ENCODE assay signal across 15 cellular contexts in the genomic region with DNA sequence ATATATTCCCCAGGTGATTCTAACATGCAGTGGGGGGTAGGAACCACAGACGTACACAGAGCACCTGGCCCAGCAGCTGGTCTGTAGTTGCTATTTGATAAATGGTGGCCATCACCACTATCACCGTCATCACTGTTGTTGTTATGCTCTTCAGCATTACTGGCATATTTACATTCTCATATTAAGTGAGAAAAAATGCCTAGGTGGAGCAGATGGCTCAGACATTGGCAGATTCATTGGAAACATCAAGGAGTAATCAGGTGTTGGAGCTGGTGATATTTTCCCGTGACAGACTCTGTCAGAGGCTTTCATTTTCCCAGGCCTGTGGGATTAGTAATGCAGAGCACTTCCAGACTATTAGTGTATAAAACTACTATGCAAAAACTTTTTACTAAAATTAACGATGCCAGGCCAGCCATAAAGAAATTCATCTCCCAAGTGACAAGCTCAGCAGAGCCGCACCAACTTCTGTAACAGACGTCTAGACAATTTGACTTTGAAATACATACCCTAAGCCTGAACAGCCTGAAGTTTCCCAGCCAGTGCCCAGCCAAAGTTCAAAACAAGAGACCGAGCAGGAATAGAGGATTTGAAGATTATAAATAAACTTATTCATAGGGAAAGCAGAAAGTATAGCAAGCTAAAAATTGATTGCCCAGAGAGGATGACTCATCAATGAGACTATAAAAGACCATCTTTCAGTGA.
DNase-seq lines count a peak whose midpoint lies in the region; ATAC-seq and TF ChIP-seq lines count a peak whose summit lies in the region.
"Had no signal": no experiment of that assay in that cellular context is flagged by ENCODE, and none has a peak within 500 bp of the region (broad histone marks: within the 10 kb centered on the region; RNA-seq: fewer than 3 reads in every experiment).

No MANE protein-coding gene starts in this region.

- ATAC-seq in HG02970 (IDR thresholded peaks at IDR 0.05; ENCODE audit: low FRiP score, unreplicated experiment) (no peak), left lobe of liver (no peak), GM19467 (IDR thresholded peaks at IDR 0.05; ENCODE audit: unreplicated experiment) (no peak)
- ATAC-seq: activated T-helper 17 cell treated with anti-CD3 and anti-CD28 coated beads, Interleukin-2, amount 50 U/mL, for 72 hours; stimulated activated memory B cell treated with anti-CD40 and anti-IgM and Interleukin-4, amounts not matched to agents 10 μg/mL and 1 μg/mL and 100 μg/mL, for 72 hours had no signal

- H3K36me3 ChIP-seq in WERI-Rb-1, result no peaks in the 10 kb centered on the region
- H3K36me3 ChIP-seq in neuron (ENCODE audit: insufficient read depth, low read length), result no peaks in the 10 kb centered on the region
- H3K36me3 ChIP-seq: BLaER1, brain microvascular endothelial cell had no signal

- H3K4me3 ChIP-seq in WERI-Rb-1 (ENCODE audit: low read depth, low read length) (no peak overlapping the region), neuron (ENCODE audit: low read length) (peak overlapping the region; percentile 12)
- H3K4me3 ChIP-seq: BLaER1 had no signal

- H2AFZ ChIP-seq in neuron (ENCODE audit: low read depth, low read length), result peak overlapping the region; percentile 20

- DNase-seq in DMS53 (lab: John Stamatoyannopoulos, UW) (peak; percentile 98), NCI-H146 (lab: John Stamatoyannopoulos, UW) (peak; percentile 88), WERI-Rb-1 (no peak), left lobe of liver (ENCODE audit: low spot score) (no peak), caudate nucleus (lab: John Stamatoyannopoulos, UW) (no peak)
- DNase-seq: activated CD4-positive, alpha-beta T cell treated with anti-CD3 and anti-CD28 coated beads for 48 hours; brain microvascular endothelial cell; kidney glomerular epithelial cell; stimulated activated CD4-positive, alpha-beta T cell treated with anti-CD3 and anti-CD28 coated beads, Interleukin-2, amount 100 ng/mL, for 24 hours had no signal

- H3K27me3 ChIP-seq in WERI-Rb-1 (ENCODE audit: insufficient read depth, low read depth, severe bottlenecking) (no peaks in the 10 kb centered on the region), neuron (ENCODE audit: insufficient read depth, low read length) (no peaks in the 10 kb centered on the region)
- H3K27me3 ChIP-seq: BLaER1, brain microvascular endothelial cell had no signal

- no peaks in the 10 kb centered on the region for H3K9me3 ChIP-seq in WERI-Rb-1 (ENCODE audit: severe bottlenecking)
- H3K9me3 ChIP-seq in neuron (ENCODE audit: low read length), result no peaks in the 10 kb centered on the region
- H3K9me3 ChIP-seq: BLaER1 had no signal

- H3K27ac ChIP-seq in WERI-Rb-1 (peak overlapping the region; percentile 18; the same call in 1 of the 2 replicates), caudate nucleus (ENCODE audit: low read depth, low read length) (no peak overlapping the region)
- H3K27ac ChIP-seq: BLaER1, brain microvascular endothelial cell had no signal

- no peak for TF ChIP-seq CTCF in WERI-Rb-1 (IDR thresholded peaks at IDR 0.05; ENCODE audit: low read depth, low read length)

- H3K4me1 ChIP-seq in neuron (ENCODE audit: insufficient read depth, low read length), result peaks cover 17% of the 10 kb centered on the region
- H3K4me1 ChIP-seq: BLaER1 had no signal

Comparison
In these comparisons a context has a peak if more than half of its experiments do, and no peak if none do; other contexts are left out.
1. DNase-seq: peak in DMS53 (single experiment) and NCI-H146 (single experiment); none in WERI-Rb-1 (single experiment), left lobe of liver (single experiment) and caudate nucleus (0 of 61).